In the genomic region with DNA sequence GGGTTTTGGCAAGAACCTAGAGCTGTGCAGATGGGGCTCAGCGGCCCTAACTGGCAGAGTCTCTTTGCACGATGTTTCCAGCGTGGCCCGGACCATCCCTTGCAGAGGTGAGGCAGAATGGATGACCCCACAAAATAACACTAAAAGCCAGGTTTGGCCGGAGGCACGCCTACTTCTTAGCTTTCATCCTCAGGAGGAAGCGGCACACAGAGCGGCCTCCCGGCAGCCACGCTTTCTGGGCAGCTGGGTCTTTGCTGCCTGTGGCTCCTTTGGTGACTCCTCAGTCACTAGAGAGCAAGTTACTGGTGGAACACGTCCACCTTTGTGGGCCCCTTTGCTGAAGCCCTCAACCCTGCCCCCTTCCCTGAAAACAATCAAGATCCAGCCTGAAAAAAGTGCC, we compare ENCODE assay signal across 23 cellular contexts. TPM values are rescaled to one million over a fixed set of nuclear protein-coding genes. Genes with fewer than 3 reads are reported as not detected.
DNase-seq lines count a peak whose midpoint lies in the region; ATAC-seq and TF ChIP-seq lines count a peak whose summit lies in the region.
"Had no signal": no experiment of that assay in that cellular context is flagged by ENCODE, and none has a peak within 500 bp of the region (broad histone marks: within the 10 kb centered on the region; RNA-seq: fewer than 3 reads in every experiment).

No MANE protein-coding gene starts in this region.

- no peak overlapping the region for H3K23ac ChIP-seq in mesendoderm (ENCODE audit: low read length)

- H4K5ac ChIP-seq in mesendoderm (ENCODE audit: low read length), result no peak overlapping the region

- peaks cover 4% of the 10 kb centered on the region for H3K4me1 Mint-ChIP-seq in activated CD8-positive, alpha-beta T cell treated with anti-CD3 and anti-CD28 coated beads, Interleukin-2, amount 10 ng/mL, durations not matched to agents 7 days and 5 days (ENCODE audit: low read depth)
- H3K4me1 Mint-ChIP-seq in activated CD8-positive, alpha-beta T cell treated with anti-CD3 and anti-CD28 coated beads for 36 hours (ENCODE audit: low read depth), result peaks cover 3% of the 10 kb centered on the region
- H3K4me1 Mint-ChIP-seq in osteocyte (ENCODE audit: unreplicated experiment), result no peaks in the 10 kb centered on the region
- H3K4me1 Mint-ChIP-seq in activated naive CD4-positive, alpha-beta T cell treated with anti-CD3 and anti-CD28 coated beads for 36 hours (ENCODE audit: low read depth), result no peaks in the 10 kb centered on the region

- no peaks in the 10 kb centered on the region for H3K79me1 ChIP-seq in mesendoderm (ENCODE audit: low read length)

- peak; percentile 10 for DNase-seq in activated CD8-positive, alpha-beta T cell treated with anti-CD3 and anti-CD28 coated beads, Interleukin-2, amount 10 ng/mL, durations not matched to agents 7 days and 5 days
- no peak for DNase-seq in activated CD8-positive, alpha-beta T cell treated with anti-CD3 and anti-CD28 coated beads for 36 hours
- DNase-seq in G401 (ENCODE audit: low spot score), result peak; percentile 24
- peak; percentile 4 for DNase-seq in iPS-NIHi7 (ENCODE audit: extremely low spot score)
- peak; percentile 60 for DNase-seq in osteocyte (ENCODE audit: extremely low spot score, unreplicated experiment)
- DNase-seq in activated naive CD4-positive, alpha-beta T cell treated with anti-CD3 and anti-CD28 coated beads for 36 hours, result no peak
- DNase-seq in mesendoderm, result no peak
- DNase-seq: AML-193; CD4-positive, alpha-beta T cell; NCI-H1048; NCI-H1436; NCI-H187; NCI-H2081 treated with DMSO at 0.1 percent for 48 hours; NCI-H2171; NCI-H345; NCI-H510A treated with DMSO at 0.1 percent for 48 hours; NCI-H748 treated with DMSO at 0.1 percent for 48 hours; NK-92 treated with Interleukin-12 subunit alpha and Interleukin-12 subunit beta, amount 100 ng/mL, for 24 hours; PC-3; SK-N-SH had no signal

- H3K36me3 ChIP-seq in mesendoderm (ENCODE audit: control insufficient read depth, insufficient read depth, low read length), result no peaks in the 10 kb centered on the region
- H3K36me3 ChIP-seq: BLaER1 treated with 17β-estradiol and CSF1 and Interleukin-3, amounts not matched to agents 10 nM and 100 nM had no signal

- no peak for TF ChIP-seq CTCF in activated CD8-positive, alpha-beta T cell treated with anti-CD3 and anti-CD28 coated beads for 36 hours (IDR thresholded peaks at IDR 0.05)
- no peak for TF ChIP-seq CTCF in osteocyte (IDR thresholded peaks at IDR 0.05)

- no peaks in the 10 kb centered on the region for H3K4me1 ChIP-seq in mesendoderm (ENCODE audit: control insufficient read depth, low read depth, low read length)
- H3K4me1 ChIP-seq: BLaER1 treated with 17β-estradiol and CSF1 and Interleukin-3, amounts not matched to agents 10 nM and 100 nM had no signal

- POLR2A ChIA-PET in activated CD8-positive, alpha-beta T cell treated with anti-CD3 and anti-CD28 coated beads, Interleukin-2, amount 10 ng/mL, durations not matched to agents 7 days and 5 days (lab: Charles Lee), result no interaction called here
- POLR2A ChIA-PET in activated CD8-positive, alpha-beta T cell treated with anti-CD3 and anti-CD28 coated beads for 36 hours (lab: Charles Lee), result no interaction called here

- H3K27me3 Mint-ChIP-seq in activated CD8-positive, alpha-beta T cell treated with anti-CD3 and anti-CD28 coated beads, Interleukin-2, amount 10 ng/mL, durations not matched to agents 7 days and 5 days (ENCODE audit: low read depth), result no peaks in the 10 kb centered on the region
- no peaks in the 10 kb centered on the region for H3K27me3 Mint-ChIP-seq in activated CD8-positive, alpha-beta T cell treated with anti-CD3 and anti-CD28 coated beads for 36 hours
- H3K27me3 Mint-ChIP-seq in osteocyte (ENCODE audit: unreplicated experiment), result no peaks in the 10 kb centered on the region
- no peaks in the 10 kb centered on the region for H3K27me3 Mint-ChIP-seq in activated naive CD4-positive, alpha-beta T cell treated with anti-CD3 and anti-CD28 coated beads for 36 hours (ENCODE audit: low read depth)
- H3K27me3 Mint-ChIP-seq: CD4-positive, alpha-beta T cell had no signal

- CTCF ChIA-PET in activated CD8-positive, alpha-beta T cell treated with anti-CD3 and anti-CD28 coated beads, Interleukin-2, amount 10 ng/mL, durations not matched to agents 7 days and 5 days (lab: Charles Lee), result no interaction called here
- CTCF ChIA-PET in activated CD8-positive, alpha-beta T cell treated with anti-CD3 and anti-CD28 coated beads for 36 hours (lab: Charles Lee), result no interaction called here
- CTCF ChIA-PET in activated naive CD4-positive, alpha-beta T cell treated with anti-CD3 and anti-CD28 coated beads for 36 hours (lab: Charles Lee), result interaction anchor here (0.7 to 1.4 kb wide), 2 partner anchors 83 to 174 kb away, joined by 3 read pairs; no protein-coding TSS in a partner anchor

- no peak overlapping the region for H3K4me3 Mint-ChIP-seq in activated CD8-positive, alpha-beta T cell treated with anti-CD3 and anti-CD28 coated beads, Interleukin-2, amount 10 ng/mL, durations not matched to agents 7 days and 5 days
- H3K4me3 Mint-ChIP-seq in activated CD8-positive, alpha-beta T cell treated with anti-CD3 and anti-CD28 coated beads for 36 hours, result no peak overlapping the region
- H3K4me3 Mint-ChIP-seq in osteocyte (ENCODE audit: unreplicated experiment), result no peak overlapping the region
- no peak overlapping the region for H3K4me3 Mint-ChIP-seq in activated naive CD4-positive, alpha-beta T cell treated with anti-CD3 and anti-CD28 coated beads for 36 hours
- H3K4me3 Mint-ChIP-seq: CD4-positive, alpha-beta T cell had no signal

- no peak overlapping the region for H3K9ac ChIP-seq in mesendoderm (ENCODE audit: low read length)
- H3K9ac ChIP-seq: BLaER1 treated with 17β-estradiol and CSF1 and Interleukin-3, amounts not matched to agents 10 nM and 100 nM; SK-N-SH had no signal

- no peaks in the 10 kb centered on the region for H3K27me3 ChIP-seq in mesendoderm (ENCODE audit: insufficient read depth, low read length, poor library complexity)
- H3K27me3 ChIP-seq: BLaER1 treated with 17β-estradiol and CSF1 and Interleukin-3, amounts not matched to agents 10 nM and 100 nM had no signal

- in situ Hi-C loops in G401 (cut with HindIII; ENCODE audit: low sequenced_read_pairs), result no loop called here

- H2BK5ac ChIP-seq in mesendoderm (ENCODE audit: low read length), result no peak overlapping the region

- no peak overlapping the region for H3K27ac Mint-ChIP-seq in activated CD8-positive, alpha-beta T cell treated with anti-CD3 and anti-CD28 coated beads, Interleukin-2, amount 10 ng/mL, durations not matched to agents 7 days and 5 days
- no peak overlapping the region for H3K27ac Mint-ChIP-seq in activated CD8-positive, alpha-beta T cell treated with anti-CD3 and anti-CD28 coated beads for 36 hours
- H3K27ac Mint-ChIP-seq in osteocyte (ENCODE audit: unreplicated experiment), result no peak overlapping the region
- no peak overlapping the region for H3K27ac Mint-ChIP-seq in activated naive CD4-positive, alpha-beta T cell treated with anti-CD3 and anti-CD28 coated beads for 36 hours
- H3K27ac Mint-ChIP-seq: CD4-positive, alpha-beta T cell had no signal

- intact Hi-C loops in activated CD8-positive, alpha-beta T cell treated with anti-CD3 and anti-CD28 coated beads for 36 hours (cut with micrococcal nuclease), result no loop called here
- intact Hi-C loops in activated naive CD4-positive, alpha-beta T cell treated with anti-CD3 and anti-CD28 coated beads for 36 hours (cut with micrococcal nuclease), result no loop called here

- no peak overlapping the region for H3K27ac ChIP-seq in mesendoderm (ENCODE audit: low read depth, low read length)
- H3K27ac ChIP-seq: BLaER1 treated with 17β-estradiol and CSF1 and Interleukin-3, amounts not matched to agents 10 nM and 100 nM had no signal

- no peak overlapping the region for H3K4me2 ChIP-seq in mesendoderm (ENCODE audit: low read length)
- H3K4me2 ChIP-seq: BLaER1 treated with 17β-estradiol and CSF1 and Interleukin-3, amounts not matched to agents 10 nM and 100 nM; SK-N-SH had no signal

- no peak overlapping the region for H3K4me3 ChIP-seq in mesendoderm (ENCODE audit: low read length)
- H3K4me3 ChIP-seq: BLaER1 treated with 17β-estradiol and CSF1 and Interleukin-3, amounts not matched to agents 10 nM and 100 nM had no signal

- no CpG with 5 or more reads among the region's 11 CpGs for WGBS in mesendoderm (ENCODE audit: extremely low coverage, insufficient coverage, low lambda C conversion rate)

- H3K36me3 Mint-ChIP-seq in activated CD8-positive, alpha-beta T cell treated with anti-CD3 and anti-CD28 coated beads, Interleukin-2, amount 10 ng/mL, durations not matched to agents 7 days and 5 days (ENCODE audit: low read depth), result no peaks in the 10 kb centered on the region
- no peaks in the 10 kb centered on the region for H3K36me3 Mint-ChIP-seq in activated CD8-positive, alpha-beta T cell treated with anti-CD3 and anti-CD28 coated beads for 36 hours (ENCODE audit: low read depth)
- H3K36me3 Mint-ChIP-seq in osteocyte (ENCODE audit: unreplicated experiment), result peaks cover 19% of the 10 kb centered on the region
- H3K36me3 Mint-ChIP-seq in activated naive CD4-positive, alpha-beta T cell treated with anti-CD3 and anti-CD28 coated beads for 36 hours (ENCODE audit: low read depth), result no peaks in the 10 kb centered on the region

- no peak overlapping the region for H4K8ac ChIP-seq in mesendoderm (ENCODE audit: low read depth, low read length)

- H3K56ac ChIP-seq in mesendoderm (ENCODE audit: low read length), result no peak overlapping the region

- H2BK120ac ChIP-seq in mesendoderm (ENCODE audit: low read depth, low read length), result no peak overlapping the region

- no peak overlapping the region for H2AK5ac ChIP-seq in mesendoderm (ENCODE audit: low read length)

- H3K9me3 Mint-ChIP-seq in activated CD8-positive, alpha-beta T cell treated with anti-CD3 and anti-CD28 coated beads, Interleukin-2, amount 10 ng/mL, durations not matched to agents 7 days and 5 days (ENCODE audit: insufficient read depth), result no peaks in the 10 kb centered on the region
- no peaks in the 10 kb centered on the region for H3K9me3 Mint-ChIP-seq in activated CD8-positive, alpha-beta T cell treated with anti-CD3 and anti-CD28 coated beads for 36 hours
- H3K9me3 Mint-ChIP-seq in osteocyte (ENCODE audit: unreplicated experiment), result no peaks in the 10 kb centered on the region
- no peaks in the 10 kb centered on the region for H3K9me3 Mint-ChIP-seq in activated naive CD4-positive, alpha-beta T cell treated with anti-CD3 and anti-CD28 coated beads for 36 hours
- H3K9me3 Mint-ChIP-seq: CD4-positive, alpha-beta T cell had no signal

- no peak overlapping the region for H2BK15ac ChIP-seq in mesendoderm (replicated peaks; ENCODE audit: low read depth)

- no peak overlapping the region for H3K4ac ChIP-seq in mesendoderm (ENCODE audit: low read depth, low read length)

- H3K18ac ChIP-seq in mesendoderm (ENCODE audit: low read length), result no peak overlapping the region

- no peak for ATAC-seq in activated CD8-positive, alpha-beta T cell treated with anti-CD3 and anti-CD28 coated beads, Interleukin-2, amount 10 ng/mL, durations not matched to agents 7 days and 5 days
- no peak for ATAC-seq in activated CD8-positive, alpha-beta T cell treated with anti-CD3 and anti-CD28 coated beads for 36 hours
- no peak for ATAC-seq in HG02571 (IDR thresholded peaks at IDR 0.05; ENCODE audit: unreplicated experiment)

- no peaks in the 10 kb centered on the region for H3K79me2 ChIP-seq in mesendoderm (ENCODE audit: control insufficient read depth, insufficient read depth, low read length)

RNA-seq across cellular contexts. Expression of gene TEX29, which starts 25.2 kb away (rescaled TPM):
- total RNA-seq in activated CD8-positive, alpha-beta T cell treated with anti-CD3 and anti-CD28 coated beads, Interleukin-2, amount 10 ng/mL, durations not matched to agents 7 days and 5 days, result not detected
- under 1 TPM; 0.50 to 0.67 TPM for total RNA-seq in activated CD8-positive, alpha-beta T cell treated with anti-CD3 and anti-CD28 coated beads for 36 hours
- not detected in 2 replicates for total RNA-seq in G401 (2014; rRNA removed; shearing (Covaris generic))
- total RNA-seq in osteocyte, result 1.9 TPM in 1 of 2 replicates, not detected in the other
- total RNA-seq in activated naive CD4-positive, alpha-beta T cell treated with anti-CD3 and anti-CD28 coated beads for 36 hours, result under 1 TPM; 0.57 to 0.81 TPM
- not detected for polyA plus RNA-seq in mesendoderm (2013, experiment 1 of 2)
- polyA plus RNA-seq in mesendoderm (2013, experiment 2 of 2), result 0.10 TPM
- total RNA-seq: A172, PC-3 had no signal

Comparison
In these comparisons a context has a peak if more than half of its experiments do, and no peak if none do; other contexts are left out.
1. DNase-seq: peak in activated CD8-positive, alpha-beta T cell treated with anti-CD3 and anti-CD28 coated beads, Interleukin-2, amount 10 ng/mL, durations not matched to agents 7 days and 5 days (single experiment), G401 (single experiment), iPS-NIHi7 (single experiment) and osteocyte (single experiment); none in activated CD8-positive, alpha-beta T cell treated with anti-CD3 and anti-CD28 coated beads for 36 hours (single experiment), activated naive CD4-positive, alpha-beta T cell treated with anti-CD3 and anti-CD28 coated beads for 36 hours (single experiment) and mesendoderm (single experiment).